In the genomic region with DNA sequence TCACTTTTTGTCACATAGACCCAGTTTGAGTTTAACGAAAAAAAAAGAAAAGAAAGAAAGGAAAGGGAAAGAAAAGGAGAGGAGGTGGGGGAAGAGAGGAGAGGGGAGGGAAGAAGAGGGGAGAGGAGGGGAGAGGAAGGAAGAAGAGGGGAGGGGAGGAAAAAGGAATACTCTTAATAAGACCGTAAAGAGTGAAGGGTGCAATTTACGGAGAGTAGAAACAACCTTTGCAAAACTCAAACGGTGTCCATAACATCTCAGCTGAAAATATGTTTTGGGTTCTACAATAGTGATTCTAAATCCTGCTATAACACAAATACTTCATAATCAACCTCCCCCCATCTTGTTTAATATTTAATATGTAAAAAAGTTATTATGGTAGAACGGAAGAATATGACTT, we compare ENCODE assay signal across 8 cellular contexts.
"Had no signal": no experiment of that assay in that cellular context is flagged by ENCODE, and none has a peak within 500 bp of the region (broad histone marks: within the 10 kb centered on the region; RNA-seq: fewer than 3 reads in every experiment).

No MANE protein-coding gene starts in this region.

- H3K27me3 Mint-ChIP-seq: IgD-negative memory B cell had no signal

- DNase-seq: GM23248, GOT3, H7, HFFc6 had no signal

- H3K27ac ChIP-seq: GM23248 had no signal

- H2AFZ ChIP-seq: GM23248 had no signal

- H3K4me3 ChIP-seq: GM23248, HAP-1 had no signal

- H3K36me3 ChIP-seq: HAP-1 had no signal

- ATAC-seq: HCT116 had no signal

- FAIRE-seq: HTR-8/SVneo had no signal

- H3K9me3 ChIP-seq: HAP-1 had no signal

- H3K9ac ChIP-seq: GM23248 had no signal

- H3K27ac Mint-ChIP-seq: HFFc6 had no signal

- H3K36me3 Mint-ChIP-seq: IgD-negative memory B cell had no signal

- H3K4me3 Mint-ChIP-seq: HFFc6 had no signal

- H3K4me1 ChIP-seq: HAP-1 had no signal
